ENCODE assay signal across 6 cellular contexts in the genomic region with DNA sequence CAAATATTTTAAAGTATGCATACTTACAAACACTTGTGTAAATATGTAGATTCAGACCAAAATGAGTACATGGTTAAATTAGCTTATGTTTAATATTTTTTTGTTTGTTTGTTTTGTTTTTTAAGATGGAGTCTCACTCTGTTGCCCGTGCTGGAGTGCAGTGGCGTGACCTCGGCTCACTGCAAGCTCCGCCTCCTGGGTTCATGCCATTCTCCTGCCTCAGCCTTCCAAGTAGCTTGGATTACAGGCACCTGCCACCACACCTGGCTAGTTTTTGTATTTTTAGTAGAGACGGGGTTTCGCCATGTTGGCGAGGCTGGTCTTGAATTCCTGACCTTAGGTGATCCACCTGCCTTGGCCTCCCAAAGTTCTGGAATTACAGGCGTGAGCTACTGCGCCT. TPM values are rescaled to one million over a fixed set of nuclear protein-coding genes. Genes with fewer than 3 reads are reported as not detected.
DNase-seq lines count a peak whose midpoint lies in the region; ATAC-seq and TF ChIP-seq lines count a peak whose summit lies in the region.
"Not testable (repeated sequence)": the region's sequence is repeated elsewhere in the genome, so short reads cannot be mapped to it uniquely, and the experiment has no call there.

No MANE protein-coding gene starts in this region.

- not testable (repeated sequence) for H3K9ac ChIP-seq in skeletal muscle tissue (ENCODE audit: low read depth in 1 of 3, low read length in 3 of 3)

- not testable (repeated sequence) for H3K27me3 ChIP-seq in body of pancreas; left ventricle myocardium inferior (ENCODE audit: low read depth); psoas muscle (ENCODE audit: insufficient read depth in 3 of 3, low read length in 2 of 3); skeletal muscle tissue (ENCODE audit: control insufficient read depth in 3 of 3, insufficient read depth in 3 of 3, low read length in 3 of 3)

- TF ChIP-seq POLR2A in body of pancreas (IDR thresholded peaks at IDR 0.05), result not testable (repeated sequence)

- 0 out of 2 replicates have a peak overlapping the region, but pooled peaks have one; percentile 17 for H3K27ac ChIP-seq in 22Rv1
- not testable (repeated sequence) for H3K27ac ChIP-seq in body of pancreas
- peak overlapping the region; percentile 37 for H3K27ac ChIP-seq in left ventricle myocardium inferior (replicated peaks)
- H3K27ac ChIP-seq in psoas muscle, result peak overlapping the region; percentile 75
- H3K27ac ChIP-seq in skeletal muscle tissue (ENCODE audit: low read depth, low read length), result peak overlapping the region; percentile 65

- intact Hi-C loops in body of pancreas (cut with DNase I); left ventricle myocardium inferior (cut with micrococcal nuclease); psoas muscle (cut with DNase I): not testable (repeated sequence)

- not testable (repeated sequence) for TF ChIP-seq CTCF in 22Rv1 (IDR thresholded peaks at IDR 0.05); body of pancreas (IDR thresholded peaks at IDR 0.05); left ventricle myocardium inferior (IDR thresholded peaks at IDR 0.05; ENCODE audit: borderline replicate concordance); psoas muscle (IDR thresholded peaks at IDR 0.05)

- H3K4me1 ChIP-seq in body of pancreas, result not testable (repeated sequence)
- H3K4me1 ChIP-seq in left ventricle myocardium inferior (peaks cover 23% of the 10 kb centered on the region), psoas muscle (peaks cover 25% of the 10 kb centered on the region), skeletal muscle tissue (ENCODE audit: control insufficient read depth in 3 of 3, insufficient read depth in 3 of 3, low read length in 3 of 3) (peaks cover 5 to 12% (median 9%) of the 10 kb centered on the region in 3 donors)

- ATAC-seq in body of pancreas, result not testable (repeated sequence)
- ATAC-seq in psoas muscle, result peak; percentile 50 to 73 (median 66)

- peaks cover 0 to 16% of the 10 kb centered on the region in 2 donors for H3K36me3 ChIP-seq in body of pancreas (replicated peaks in 1 of 2; ENCODE audit: insufficient read depth in 1 of 2, low read depth in 2 of 2)
- peaks cover 46% of the 10 kb centered on the region for H3K36me3 ChIP-seq in left ventricle myocardium inferior
- H3K36me3 ChIP-seq in psoas muscle (ENCODE audit: insufficient read depth in 1 of 2, low read depth in 1 of 2), result peaks cover 0 to 56% of the 10 kb centered on the region in 2 donors
- peaks cover 4 to 11% (median 6%) of the 10 kb centered on the region in 3 donors for H3K36me3 ChIP-seq in skeletal muscle tissue (ENCODE audit: control insufficient read depth in 3 of 3, insufficient read depth in 3 of 3, low read length in 3 of 3)

- WGBS in body of pancreas, 2 donors, result 75 to 78% methylated on average over 9 of the region's 9 CpGs
- WGBS in psoas muscle, 3 donors, result 36 to 64% (median 37%) methylated on average over 9 of the region's 9 CpGs

- not testable (repeated sequence) for H3K9me3 ChIP-seq in body of pancreas; left ventricle myocardium inferior (replicated peaks); psoas muscle; skeletal muscle tissue (ENCODE audit: control insufficient read depth in 3 of 3, low read length in 3 of 3)

- not testable (repeated sequence) for H3K4me3 ChIP-seq in body of pancreas; left ventricle myocardium inferior; psoas muscle; skeletal muscle tissue (ENCODE audit: low read length in 3 of 3)

- DNase-seq in NCI-H2029 treated with DMSO at 0.1 percent for 48 hours (lab: John Stamatoyannopoulos, UW) (peak; percentile 9), body of pancreas (peak in 3 of 4 donors; percentile 27 to 53 (median 27))
- DNase-seq in left ventricle myocardium inferior, psoas muscle: not testable (repeated sequence)

RNA-seq across cellular contexts. Expression of a gene that starts 40.8 kb away (rescaled TPM):
- 100 to 1,000 TPM in 1 of 2 donors, 10 to 100 TPM in 1; 38.9 to 102 TPM for total RNA-seq in body of pancreas
- 110 TPM for total RNA-seq in left ventricle myocardium inferior
- 100 to 1,000 TPM; 156 to 175 (median 164) TPM for total RNA-seq in psoas muscle
- polyA plus RNA-seq in psoas muscle, result 100 to 1,000 TPM; 107 to 243 (median 126) TPM
- total RNA-seq in skeletal muscle tissue, result 81.9 TPM

RNA-seq across cellular contexts. Expression of a gene that starts 46.2 kb away (rescaled TPM):
- total RNA-seq in body of pancreas (10 to 100 TPM; 86.6 to 87.7 TPM), left ventricle myocardium inferior (56.9 TPM), psoas muscle (10 to 100 TPM; 31.9 to 88.3 (median 48.5) TPM), skeletal muscle tissue (66.8 TPM)
- 10 to 100 TPM; 24.5 to 48.5 (median 27.0) TPM for polyA plus RNA-seq in psoas muscle
